In genomic region chr10:12381536-12382156, GRCh38 we compare ENCODE assay signal across 10 cellular contexts.
"Had no signal": no experiment of that assay in that cellular context is flagged by ENCODE, and none has a peak within 500 bp of the region (broad histone marks: within the 10 kb centered on the region; RNA-seq: fewer than 3 reads in every experiment).

No MANE protein-coding gene starts in this region.

- H3K27me3 Mint-ChIP-seq: naive thymus-derived CD8-positive, alpha-beta T cell had no signal

- H3K4me3 Mint-ChIP-seq: activated naive CD8-positive, alpha-beta T cell treated with anti-CD3 and anti-CD28 coated beads, Interleukin-2, amount 10 ng/mL, durations not matched to agents 7 days and 5 days; naive thymus-derived CD8-positive, alpha-beta T cell had no signal

- H3K27ac Mint-ChIP-seq: activated naive CD8-positive, alpha-beta T cell treated with anti-CD3 and anti-CD28 coated beads, Interleukin-2, amount 10 ng/mL, durations not matched to agents 7 days and 5 days; naive thymus-derived CD8-positive, alpha-beta T cell had no signal

- ATAC-seq: naive thymus-derived CD8-positive, alpha-beta T cell had no signal

- DNase-seq: activated CD4-positive, alpha-beta T cell treated with anti-CD3 and anti-CD28 coated beads, Interleukin-2, amount 50 U/mL, for 4 hours; activated naive CD8-positive, alpha-beta T cell treated with anti-CD3 and anti-CD28 coated beads, Interleukin-2, amount 10 ng/mL, durations not matched to agents 7 days and 5 days; anterior cingulate cortex; cortex of kidney; effector CD4-positive, alpha-beta T cell; islet precursor cell; mammary epithelial cell; naive thymus-derived CD8-positive, alpha-beta T cell; stimulated activated CD4-positive, alpha-beta T cell treated with anti-CD3 and anti-CD28 coated beads, Interleukin-1b, Interleukin-23, amount 100 ng/mL, for 48 hours; transverse colon had no signal
